ENCODE assay signal across 27 cellular contexts in genomic region chr1:55355549-55355948, GRCh38.
"Had no signal": no experiment of that assay in that cellular context is flagged by ENCODE, and none has a peak within 500 bp of the region (broad histone marks: within the 10 kb centered on the region; RNA-seq: fewer than 3 reads in every experiment).

No MANE protein-coding gene starts in this region.

- H3K27ac ChIP-seq: stomach, suprapubic skin, testis, thoracic aorta, thyroid gland, tibial artery, tibial nerve, transverse colon, upper lobe of left lung, upper lobe of right lung had no signal

- ATAC-seq: stimulated activated effector memory CD8-positive, alpha-beta T cell treated with anti-CD3 and anti-CD28 coated beads, Interleukin-12 subunit alpha, Interleukin-12 subunit beta, amount 100 ng/mL, for 72 hours; stimulated activated memory B cell treated with anti-CD40 and anti-IgM and Interleukin-4, amounts not matched to agents 10 μg/mL and 1 μg/mL and 100 μg/mL, for 72 hours; stimulated activated naive B cell treated with anti-CD40 and anti-IgM and Interleukin-4, amounts not matched to agents 10 μg/mL and 1 μg/mL and 100 μg/mL, for 72 hours; stimulated activated naive CD8-positive, alpha-beta T cell treated with anti-CD3 and anti-CD28 coated beads, Interleukin-15, amount 100 ng/mL, for 72 hours; stimulated activated naive CD8-positive, alpha-beta T cell treated with anti-CD3 and anti-CD28 coated beads, Interleukin-15, Interleukin-2, amounts not matched to agents 100 U/mL and 50 U/mL, for 24 hours; upper lobe of right lung had no signal

- H3K36me3 ChIP-seq: stomach, suprapubic skin, thoracic aorta, thyroid gland, tibial artery, tibial nerve, transverse colon, upper lobe of left lung, upper lobe of right lung, uterus, vagina had no signal

- H3K4me1 ChIP-seq: stomach, testis, thyroid gland, tibial artery, transverse colon, upper lobe of left lung, upper lobe of right lung, uterus had no signal

- FAIRE-seq: urothelium cell line had no signal

- H3K4me3 ChIP-seq: stomach, suprapubic skin, testis, thoracic aorta, thyroid gland, tibial artery, tibial nerve, transverse colon, upper lobe of left lung, upper lobe of right lung, uterus, vagina had no signal

- H3K9me3 ChIP-seq: stomach, suprapubic skin, testis, thoracic aorta, thyroid gland, tibial artery, tibial nerve, transverse colon, upper lobe of left lung, upper lobe of right lung, uterus, vagina had no signal

- H3K27me3 ChIP-seq: testis, thyroid gland, tibial artery, tibial nerve, transverse colon, upper lobe of left lung, upper lobe of right lung, uterus, vagina had no signal

- DNase-seq: stimulated activated CD4-positive, alpha-beta T cell treated with anti-CD3 and anti-CD28 coated beads, Interleukin-2, amount 100 ng/mL, for 48 hours; stimulated activated CD4-positive, alpha-beta T cell treated with anti-CD3 and anti-CD28 coated beads, Interleukin-4, amount 100 ng/mL, for 1 hour; stimulated activated CD4-positive, alpha-beta T cell treated with anti-CD3 and anti-CD28 coated beads, Interleukin-4, amount 100 ng/mL, for 24 hours; stimulated activated CD4-positive, alpha-beta T cell treated with anti-CD3 and anti-CD28 coated beads, Interleukin-4, amount 100 ng/mL, for 4 hours; stimulated activated CD8-positive, alpha-beta memory T cell treated with anti-CD3 and anti-CD28 coated beads, Interleukin-4, amount 100 ng/mL, for 48 hours; stimulated activated naive B cell treated with anti-CD40 and anti-IgM and Interleukin-4, amounts not matched to agents 10 μg/mL and 1 μg/mL and 100 μg/mL, for 72 hours; stimulated activated naive CD4-positive, alpha-beta T cell; stimulated activated naive CD4-positive, alpha-beta T cell treated with Interleukin-2 at 50 U/mL for 16 hours; stimulated activated naive CD8-positive, alpha-beta T cell treated with anti-CD3 and anti-CD28 coated beads, Interleukin-15, amount 100 ng/mL, for 72 hours; stimulated activated naive CD8-positive, alpha-beta T cell treated with anti-CD3 and anti-CD28 coated beads, Interleukin-15, Interleukin-2, amounts not matched to agents 100 U/mL and 50 U/mL, for 24 hours; stomach; substantia nigra; testis; thyroid gland; tibial artery; transverse colon; trophoblast cell; upper lobe of left lung; upper lobe of right lung; uterus had no signal
